28 cellular contexts compared by ENCODE assay signal in the genomic region with DNA sequence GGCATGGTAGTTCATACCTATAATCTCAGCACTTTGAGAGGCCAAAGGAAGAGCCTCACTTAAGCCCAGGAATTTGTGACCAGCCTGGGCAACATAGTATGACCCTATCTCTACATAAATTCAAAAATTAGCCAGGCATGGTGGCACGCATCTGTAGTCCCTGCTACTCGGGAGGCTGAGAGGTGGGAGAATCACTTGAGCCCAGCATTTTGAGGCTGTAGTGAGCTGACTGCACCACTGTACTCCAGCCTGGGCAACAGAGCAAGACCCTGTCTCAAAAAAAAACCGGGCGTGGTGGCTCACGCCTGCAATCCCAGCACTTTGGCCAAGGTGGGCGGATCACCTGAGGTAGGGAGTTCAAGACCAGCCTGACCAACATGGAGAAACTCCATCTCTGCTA.
"Had no signal": no experiment of that assay in that cellular context is flagged by ENCODE, and none has a peak within 500 bp of the region (broad histone marks: within the 10 kb centered on the region; RNA-seq: fewer than 3 reads in every experiment).

No MANE protein-coding gene starts in this region.

- DNase-seq: naive thymus-derived CD4-positive, alpha-beta T cell; natural killer cell; nephron progenitor cell; nucleus accumbens; pancreas; right cardiac atrium; stimulated activated CD4-positive, alpha-beta T cell treated with anti-CD3 and anti-CD28 coated beads, Interleukin-15, amount 100 ng/mL, for 24 hours; stimulated activated CD4-positive, alpha-beta T cell treated with anti-CD3 and anti-CD28 coated beads, Interleukin-2, amount 100 ng/mL, for 24 hours; stimulated activated CD4-positive, alpha-beta T cell treated with anti-CD3 and anti-CD28 coated beads, Interleukin-2, amount 100 ng/mL, for 48 hours; stimulated activated CD4-positive, alpha-beta T cell treated with anti-CD3 and anti-CD28 coated beads, Interleukin-4, amount 100 ng/mL, for 24 hours; stimulated activated naive B cell treated with anti-CD40 and anti-IgM and Interleukin-4, amounts not matched to agents 10 μg/mL and 1 μg/mL and 100 μg/mL, for 72 hours; stimulated activated naive CD4-positive, alpha-beta T cell treated with Interleukin-2 at 50 U/mL for 16 hours; stomach; thyroid gland; trophoblast cell; upper lobe of left lung had no signal

- H3K27me3 ChIP-seq: neutrophil, pancreas, stomach, thyroid gland, tibial nerve, upper lobe of left lung, vagina had no signal

- H3K27ac Mint-ChIP-seq: naive thymus-derived CD4-positive, alpha-beta T cell; natural killer cell; nephron progenitor cell; stimulated activated effector memory CD8-positive, alpha-beta T cell treated with anti-CD3 and anti-CD28 coated beads, Interleukin-12 subunit alpha, Interleukin-12 subunit beta, amount 100 ng/mL, for 72 hours; stimulated activated naive B cell treated with anti-CD40 and anti-IgM and Interleukin-4, amounts not matched to agents 10 μg/mL and 1 μg/mL and 100 μg/mL, for 72 hours; stimulated activated naive CD8-positive, alpha-beta T cell treated with anti-CD3 and anti-CD28 coated beads, Interleukin-15, Interleukin-2, amounts not matched to agents 100 ng/mL and 50 ng/mL, for 24 hours had no signal

- H3K27me3 Mint-ChIP-seq: stimulated activated naive B cell treated with anti-CD40 and anti-IgM and Interleukin-4, amounts not matched to agents 10 μg/mL and 1 μg/mL and 100 μg/mL, for 72 hours; stimulated activated naive CD8-positive, alpha-beta T cell treated with anti-CD3 and anti-CD28 coated beads, Interleukin-15, Interleukin-2, amounts not matched to agents 100 ng/mL and 50 ng/mL, for 24 hours had no signal

- H3K27ac ChIP-seq: neutrophil, pancreas, prostate gland, skin epidermis, stomach, thoracic aorta, thyroid gland, tibial nerve, upper lobe of left lung, vagina had no signal

- H3K9me3 Mint-ChIP-seq: natural killer cell; nephron progenitor cell; neural crest cell; stimulated activated effector memory CD8-positive, alpha-beta T cell treated with anti-CD3 and anti-CD28 coated beads, Interleukin-12 subunit alpha, Interleukin-12 subunit beta, amount 100 ng/mL, for 72 hours; stimulated activated naive B cell treated with anti-CD40 and anti-IgM and Interleukin-4, amounts not matched to agents 10 μg/mL and 1 μg/mL and 100 μg/mL, for 72 hours; stimulated activated naive CD8-positive, alpha-beta T cell treated with anti-CD3 and anti-CD28 coated beads, Interleukin-15, Interleukin-2, amounts not matched to agents 100 ng/mL and 50 ng/mL, for 24 hours had no signal

- H3K4me3 Mint-ChIP-seq: naive thymus-derived CD4-positive, alpha-beta T cell; natural killer cell; nephron progenitor cell; neural crest cell; stimulated activated effector memory CD8-positive, alpha-beta T cell treated with anti-CD3 and anti-CD28 coated beads, Interleukin-12 subunit alpha, Interleukin-12 subunit beta, amount 100 ng/mL, for 72 hours; stimulated activated naive B cell treated with anti-CD40 and anti-IgM and Interleukin-4, amounts not matched to agents 10 μg/mL and 1 μg/mL and 100 μg/mL, for 72 hours; stimulated activated naive CD8-positive, alpha-beta T cell treated with anti-CD3 and anti-CD28 coated beads, Interleukin-15, Interleukin-2, amounts not matched to agents 100 ng/mL and 50 ng/mL, for 24 hours had no signal

- H3K36me3 Mint-ChIP-seq: naive thymus-derived CD4-positive, alpha-beta T cell; natural killer cell; stimulated activated effector memory CD8-positive, alpha-beta T cell treated with anti-CD3 and anti-CD28 coated beads, Interleukin-12 subunit alpha, Interleukin-12 subunit beta, amount 100 ng/mL, for 72 hours; stimulated activated naive B cell treated with anti-CD40 and anti-IgM and Interleukin-4, amounts not matched to agents 10 μg/mL and 1 μg/mL and 100 μg/mL, for 72 hours had no signal

- H3K36me3 ChIP-seq: neutrophil, pancreas, prostate gland, stomach, thoracic aorta, thyroid gland, tibial nerve, upper lobe of left lung, vagina had no signal

- H3K9me3 ChIP-seq: neutrophil, pancreas, prostate gland, stomach, thoracic aorta, thyroid gland, tibial nerve, upper lobe of left lung, vagina had no signal

- H3K4me2 ChIP-seq: smooth muscle cell had no signal

- FAIRE-seq: pancreas, urothelium cell line had no signal

- H3K4me3 ChIP-seq: pancreas, prostate gland, skin epidermis, smooth muscle cell, stomach, thoracic aorta, thyroid gland, tibial nerve, upper lobe of left lung, vagina had no signal

- H3K4me1 ChIP-seq: prostate gland had no signal

- ATAC-seq: naive thymus-derived CD4-positive, alpha-beta T cell; natural killer cell; right cardiac atrium; sciatic nerve; stimulated activated effector memory CD8-positive, alpha-beta T cell treated with anti-CD3 and anti-CD28 coated beads, Interleukin-12 subunit alpha, Interleukin-12 subunit beta, amount 100 ng/mL, for 72 hours; stimulated activated naive B cell treated with anti-CD40 and anti-IgM and Interleukin-4, amounts not matched to agents 10 μg/mL and 1 μg/mL and 100 μg/mL, for 72 hours had no signal

- H3K4me1 Mint-ChIP-seq: natural killer cell; stimulated activated effector memory CD8-positive, alpha-beta T cell treated with anti-CD3 and anti-CD28 coated beads, Interleukin-12 subunit alpha, Interleukin-12 subunit beta, amount 100 ng/mL, for 72 hours; stimulated activated naive B cell treated with anti-CD40 and anti-IgM and Interleukin-4, amounts not matched to agents 10 μg/mL and 1 μg/mL and 100 μg/mL, for 72 hours had no signal
